ENCODE assay signal across 9 cellular contexts in the genomic region with DNA sequence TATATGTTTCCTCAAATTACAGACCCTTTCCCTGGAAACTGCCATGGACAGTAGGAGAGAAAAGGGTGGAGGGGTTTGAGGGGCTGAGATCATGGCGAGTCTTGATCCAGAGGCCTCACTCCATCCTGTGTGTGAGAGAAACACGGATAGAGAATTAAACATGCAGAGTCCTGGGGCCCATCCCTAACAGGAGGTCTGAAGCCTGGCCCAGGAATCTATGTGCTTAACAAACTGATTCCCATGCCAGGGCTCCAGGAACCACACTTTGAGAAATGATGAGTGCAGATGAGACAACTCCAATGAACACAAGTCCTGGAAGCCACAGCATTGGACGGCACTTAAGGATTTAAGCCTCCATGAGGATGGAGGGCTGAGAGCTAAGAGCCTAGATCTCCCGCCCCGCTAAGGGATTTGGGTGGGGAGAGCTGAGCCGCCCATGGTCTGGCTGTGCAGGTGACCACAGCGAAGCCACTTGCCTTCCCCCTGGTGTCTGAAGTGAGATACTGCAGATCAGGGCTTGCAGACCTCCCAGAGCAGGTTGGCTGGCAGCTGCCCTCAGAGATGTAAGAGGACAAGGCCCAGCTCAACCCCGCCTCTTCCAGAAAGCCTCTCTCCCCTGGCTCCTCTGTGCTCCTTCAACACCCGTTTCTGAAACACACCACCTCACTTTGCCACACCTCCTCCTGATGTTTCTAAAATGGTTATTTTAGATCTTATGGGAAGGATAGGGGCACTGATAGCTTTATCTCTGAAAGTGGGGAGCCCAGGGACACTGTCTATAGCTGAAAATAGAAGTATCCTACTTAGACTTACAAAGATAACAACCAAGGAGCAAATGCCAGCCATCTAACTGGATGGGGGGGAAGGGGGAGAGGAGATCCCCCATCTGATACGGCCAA. TPM values are rescaled to one million over a fixed set of nuclear protein-coding genes. Genes with fewer than 3 reads are reported as not detected.
A peak's percentile ranks its signal among the peaks of the same experiment; 100 is the strongest.
DNase-seq lines count a peak whose midpoint lies in the region; ATAC-seq and TF ChIP-seq lines count a peak whose summit lies in the region.
"Had no signal": no experiment of that assay in that cellular context is flagged by ENCODE, and none has a peak within 500 bp of the region (broad histone marks: within the 10 kb centered on the region; RNA-seq: fewer than 3 reads in every experiment).

No MANE protein-coding gene starts in this region.

- H3K27ac ChIP-seq in DOHH2 (ENCODE audit: low read depth, low read length) (no peak overlapping the region), PC-9 (peak overlapping the region; percentile 11; the same call in 1 of the 2 replicates)

- H3K36me3 ChIP-seq in DOHH2 (ENCODE audit: control insufficient read depth, low read length), result no peaks in the 10 kb centered on the region
- no peaks in the 10 kb centered on the region for H3K36me3 ChIP-seq in PC-9 (ENCODE audit: low read depth)

- H3K79me2 ChIP-seq in DOHH2 (ENCODE audit: control insufficient read depth, low read length) (no peaks in the 10 kb centered on the region), PC-9 (ENCODE audit: low read depth) (no peaks in the 10 kb centered on the region)

- TF ChIP-seq CTCF in DOHH2 (IDR thresholded peaks at IDR 0.05; ENCODE audit: low read depth, low read length, poor library complexity, severe bottlenecking) (peak; percentile 66), PC-9 (conservative IDR thresholded peaks at IDR 0.05) (peak; percentile 70), brain (conservative IDR thresholded peaks at IDR 0.05) (peak; percentile 76 to 82)

- ATAC-seq in GM19328 (IDR thresholded peaks at IDR 0.05; ENCODE audit: unreplicated experiment), result peak; percentile 62
- ATAC-seq in HG03342 (IDR thresholded peaks at IDR 0.05; ENCODE audit: unreplicated experiment), result peak; percentile 72
- peak; percentile 60 for ATAC-seq in stimulated activated naive CD8-positive, alpha-beta T cell treated with anti-CD3 and anti-CD28 coated beads, Interleukin-15, Interleukin-2, amounts not matched to agents 100 U/mL and 50 U/mL, for 24 hours

- H3K27me3 Mint-ChIP-seq in brain, result no peaks in the 10 kb centered on the region

- no peaks in the 10 kb centered on the region for H4K20me1 ChIP-seq in DOHH2 (ENCODE audit: control insufficient read depth, insufficient read depth, low read depth, low read length)
- no peaks in the 10 kb centered on the region for H4K20me1 ChIP-seq in PC-9 (ENCODE audit: insufficient read depth)

- DNase-seq in PC-9 (peak in 1 of 2 experiments; percentile 57), left kidney (ENCODE audit: low read depth, low spot score) (peak; percentile 88), putamen (ENCODE audit: low spot score) (no peak)
- peak; percentile 42 for DNase-seq in stimulated activated naive CD8-positive, alpha-beta T cell treated with anti-CD3 and anti-CD28 coated beads, Interleukin-15, Interleukin-2, amounts not matched to agents 100 U/mL and 50 U/mL, for 24 hours
- DNase-seq: activated naive CD8-positive, alpha-beta T cell treated with anti-CD3 and anti-CD28 coated beads, Interleukin-2, amount 10 ng/mL, durations not matched to agents 7 days and 5 days had no signal

- no peaks in the 10 kb centered on the region for H3K4me1 ChIP-seq in DOHH2 (ENCODE audit: control insufficient read depth, low read length)
- H3K4me1 ChIP-seq in PC-9 (replicated peaks; ENCODE audit: insufficient read depth), result peaks cover 15% of the 10 kb centered on the region

- H3K9me3 Mint-ChIP-seq in brain, result peaks cover 0 to under 1% (median 0%) of the 10 kb centered on the region in 5 experiments
- H3K9me3 Mint-ChIP-seq: activated naive CD8-positive, alpha-beta T cell treated with anti-CD3 and anti-CD28 coated beads, Interleukin-2, amount 10 ng/mL, durations not matched to agents 7 days and 5 days had no signal

- H3K4me1 Mint-ChIP-seq in brain, result peaks cover 32% of the 10 kb centered on the region

- H3K27ac Mint-ChIP-seq in brain, result peak overlapping the region in 2 of 5 experiments; percentile 78 to 84
- H3K27ac Mint-ChIP-seq: activated naive CD8-positive, alpha-beta T cell treated with anti-CD3 and anti-CD28 coated beads, Interleukin-2, amount 10 ng/mL, durations not matched to agents 7 days and 5 days had no signal

- H3K4me2 ChIP-seq in DOHH2 (ENCODE audit: low read length) (no peak overlapping the region), PC-9 (peak overlapping the region; percentile 45)

- H3K4me3 Mint-ChIP-seq in brain, result no peak overlapping the region
- H3K4me3 Mint-ChIP-seq: activated naive CD8-positive, alpha-beta T cell treated with anti-CD3 and anti-CD28 coated beads, Interleukin-2, amount 10 ng/mL, durations not matched to agents 7 days and 5 days had no signal

- H3K9me2 ChIP-seq in DOHH2 (replicated peaks; ENCODE audit: control insufficient read depth, low read length) (no peaks in the 10 kb centered on the region), PC-9 (ENCODE audit: insufficient read depth) (no peaks in the 10 kb centered on the region)

- POLR2A ChIA-PET in PC-9 (lab: Charles Lee; ENCODE audit: unreplicated experiment), result interaction anchor here (0.6 kb wide), 2 partner anchors 636 to 946 kb away, joined by 3 to 6 read pairs; no protein-coding TSS in a partner anchor

- intact Hi-C loops in PC-9 (cut with micrococcal nuclease; ENCODE audit: unreplicated experiment), result loop anchor here (1.0 to 5.0 kb wide), 3 partner anchors 43 to 115 kb away; a partner anchor contains a TSS

- H3K27me3 ChIP-seq in DOHH2 (ENCODE audit: control insufficient read depth, low read length) (peaks cover 3% of the 10 kb centered on the region; the same call in 1 of the 2 replicates), PC-9 (ENCODE audit: insufficient read depth, low read depth) (no peaks in the 10 kb centered on the region)

- no peaks in the 10 kb centered on the region for H3F3A ChIP-seq in DOHH2 (ENCODE audit: control insufficient read depth, insufficient read depth)
- no peaks in the 10 kb centered on the region for H3F3A ChIP-seq in PC-9 (ENCODE audit: insufficient read depth, low read depth)

- TSS peak; percentile 65 for BruUV-seq in PC-9 (replicated peaks; lab: Mats Ljungman, UMichigan)

- H3K36me3 Mint-ChIP-seq in brain, result no peaks in the 10 kb centered on the region
- H3K36me3 Mint-ChIP-seq: activated naive CD8-positive, alpha-beta T cell treated with anti-CD3 and anti-CD28 coated beads, Interleukin-2, amount 10 ng/mL, durations not matched to agents 7 days and 5 days had no signal

- H3K4me3 ChIP-seq in DOHH2 (ENCODE audit: low read length) (no peak overlapping the region), PC-9 (no peak overlapping the region)

- H3K9me3 ChIP-seq in DOHH2 (ENCODE audit: control insufficient read depth, insufficient read depth, low read length), result no peaks in the 10 kb centered on the region
- H3K9me3 ChIP-seq in PC-9 (ENCODE audit: insufficient read depth, low read depth), result no peaks in the 10 kb centered on the region

- H2AFZ ChIP-seq in PC-9, result no peak overlapping the region

- CTCF ChIA-PET in PC-9 (lab: Charles Lee), result interaction anchor here (0.6 to 1.8 kb wide), 3 partner anchors 14 to 113 kb away, joined by 3 to 12 read pairs (median 4); no protein-coding TSS in a partner anchor

RNA-seq across cellular contexts. Expression of a gene that starts 24.8 kb away (rescaled TPM):
- total RNA-seq in PC-9 (2021), result 0.48 and 0.55 TPM in 2 replicates
- polyA plus RNA-seq in brain (ENCODE audit: insufficient read depth, low read depth, low replicate concordance), result 0.53 TPM

RNA-seq across cellular contexts. Expression of a gene that starts 42.1 kb away (rescaled TPM):
- 6.0 and 6.3 TPM in 2 replicates for total RNA-seq in PC-9 (2021)
- polyA plus RNA-seq in brain (ENCODE audit: insufficient read depth, low read depth, low replicate concordance), result 38.1 TPM
